ENCODE assay signal across 14 cellular contexts in genomic region chr10:46557319-46558140, GRCh38. TPM values are rescaled to one million over a fixed set of nuclear protein-coding genes. Genes with fewer than 3 reads are reported as not detected.
DNase-seq lines count a peak whose midpoint lies in the region; ATAC-seq, FAIRE-seq and TF ChIP-seq lines count a peak whose summit lies in the region.
"Had no signal": no experiment of that assay in that cellular context is flagged by ENCODE, and none has a peak within 500 bp of the region (broad histone marks: within the 10 kb centered on the region; RNA-seq: fewer than 3 reads in every experiment).

No MANE protein-coding gene starts in this region.

- intact Hi-C loops in kidney (cut with DNase I) = no loop called here

- peak overlapping the region; percentile 79 to 82 for H3K4me3 Mint-ChIP-seq in activated T-cell treated with anti-CD3 and anti-CD28 coated beads, Interleukin-2, amount 50 U/mL, for 72 hours
- H3K4me3 Mint-ChIP-seq in stimulated activated naive B cell treated with anti-CD40 and anti-IgM and Interleukin-4, amounts not matched to agents 10 μg/mL and 1 μg/mL and 100 μg/mL, for 72 hours = peak overlapping the region; percentile 75 to 85

- TF ChIP-seq CTCF in kidney (IDR thresholded peaks at IDR 0.05; ENCODE audit: borderline replicate concordance, extremely low read depth, insufficient read depth) (no peak), GM10266 (IDR thresholded peaks at IDR 0.05; ENCODE audit: control insufficient read depth, insufficient read depth, low read depth, missing control alignments) (no peak)

- peaks cover 6% of the 10 kb centered on the region for H3K4me1 Mint-ChIP-seq in activated T-cell treated with anti-CD3 and anti-CD28 coated beads, Interleukin-2, amount 50 U/mL, for 72 hours (ENCODE audit: low read depth)
- H3K4me1 Mint-ChIP-seq in stimulated activated naive B cell treated with anti-CD40 and anti-IgM and Interleukin-4, amounts not matched to agents 10 μg/mL and 1 μg/mL and 100 μg/mL, for 72 hours = peaks cover 12 to 18% of the 10 kb centered on the region in 2 donors

- no peaks in the 10 kb centered on the region for H3K9me3 Mint-ChIP-seq in activated T-cell treated with anti-CD3 and anti-CD28 coated beads, Interleukin-2, amount 50 U/mL, for 72 hours
- no peaks in the 10 kb centered on the region for H3K9me3 Mint-ChIP-seq in stimulated activated naive B cell treated with anti-CD40 and anti-IgM and Interleukin-4, amounts not matched to agents 10 μg/mL and 1 μg/mL and 100 μg/mL, for 72 hours

- no peaks in the 10 kb centered on the region for H3K36me3 ChIP-seq in kidney (ENCODE audit: control insufficient read depth in 1 of 2, insufficient read depth in 2 of 2, low read length in 2 of 2)
- H3K36me3 ChIP-seq: heart right ventricle, thyroid gland had no signal

- peak; percentile 32 for DNase-seq in NCI-H510A treated with DMSO at 0.1 percent for 48 hours (lab: John Stamatoyannopoulos, UW)
- DNase-seq in NCI-H510A (lab: John Stamatoyannopoulos, UW) = no peak
- no peak for DNase-seq in activated T-cell treated with anti-CD3 and anti-CD28 coated beads, Interleukin-2, amount 50 U/mL, for 72 hours
- DNase-seq in kidney = peak; percentile 88
- no peak for DNase-seq in stimulated activated naive B cell treated with anti-CD40 and anti-IgM and Interleukin-4, amounts not matched to agents 10 μg/mL and 1 μg/mL and 100 μg/mL, for 72 hours
- no peak for DNase-seq in NK-92 (lab: John Stamatoyannopoulos, UW; ENCODE audit: unreplicated experiment)
- DNase-seq in GM10266 (ENCODE audit: extremely low spot score) = no peak
- no peak for DNase-seq in NCI-H1105 treated with DMSO at 0.1 percent for 48 hours (lab: John Stamatoyannopoulos, UW)
- DNase-seq: ACHN, small intestine had no signal

- no peak overlapping the region for H3K27ac Mint-ChIP-seq in activated T-cell treated with anti-CD3 and anti-CD28 coated beads, Interleukin-2, amount 50 U/mL, for 72 hours
- H3K27ac Mint-ChIP-seq in stimulated activated naive B cell treated with anti-CD40 and anti-IgM and Interleukin-4, amounts not matched to agents 10 μg/mL and 1 μg/mL and 100 μg/mL, for 72 hours = peak overlapping the region; percentile 20

- no peaks in the 10 kb centered on the region for H3K27me3 Mint-ChIP-seq in activated T-cell treated with anti-CD3 and anti-CD28 coated beads, Interleukin-2, amount 50 U/mL, for 72 hours (ENCODE audit: low read depth)
- peaks cover 7 to 8% of the 10 kb centered on the region in 2 donors for H3K27me3 Mint-ChIP-seq in stimulated activated naive B cell treated with anti-CD40 and anti-IgM and Interleukin-4, amounts not matched to agents 10 μg/mL and 1 μg/mL and 100 μg/mL, for 72 hours

- no peaks in the 10 kb centered on the region for H3K36me3 Mint-ChIP-seq in activated T-cell treated with anti-CD3 and anti-CD28 coated beads, Interleukin-2, amount 50 U/mL, for 72 hours (ENCODE audit: insufficient read depth in 2 of 2)
- H3K36me3 Mint-ChIP-seq in stimulated activated naive B cell treated with anti-CD40 and anti-IgM and Interleukin-4, amounts not matched to agents 10 μg/mL and 1 μg/mL and 100 μg/mL, for 72 hours = peaks cover 0 to 4% of the 10 kb centered on the region in 2 donors

- H3K9me3 ChIP-seq in kidney (ENCODE audit: control insufficient read depth in 1 of 2, low read length in 2 of 2) = no peaks in the 10 kb centered on the region
- H3K9me3 ChIP-seq: heart right ventricle, thyroid gland had no signal

- no peak overlapping the region for H3K4me3 ChIP-seq in kidney (ENCODE audit: low read length in 2 of 2)

- H3K4me1 ChIP-seq in kidney (ENCODE audit: control insufficient read depth in 1 of 2, insufficient read depth in 1 of 2, low read depth in 1 of 2, low read length in 2 of 2) = peaks cover 0 to 2% of the 10 kb centered on the region in 2 donors

- no peak overlapping the region for H3K9ac ChIP-seq in kidney (ENCODE audit: low read length in 2 of 2)

- FAIRE-seq in kidney (lab: Jason Lieb, UNC) = no peak
- FAIRE-seq: GM18507, small intestine had no signal

- no peak overlapping the region for H3K27ac ChIP-seq in kidney (ENCODE audit: low read depth in 2 of 2, low read length in 2 of 2)
- H3K27ac ChIP-seq: heart right ventricle, thyroid gland had no signal

- no peak for ATAC-seq in activated T-cell treated with anti-CD3 and anti-CD28 coated beads, Interleukin-2, amount 50 U/mL, for 72 hours (replicated peaks in 1 of 2)
- no peak for ATAC-seq in stimulated activated naive B cell treated with anti-CD40 and anti-IgM and Interleukin-4, amounts not matched to agents 10 μg/mL and 1 μg/mL and 100 μg/mL, for 72 hours (replicated peaks)
- ATAC-seq: SK-N-SH treated with all-trans-retinoic acid at 6 μM for 48 hours had no signal

RNA-seq across cellular contexts. Expression of gene GPRIN2, which starts 1.1 kb away (rescaled TPM):
- not detected for total RNA-seq in activated T-cell treated with anti-CD3 and anti-CD28 coated beads, Interleukin-2, amount 50 U/mL, for 72 hours
- 12.6 TPM for total RNA-seq in kidney
- polyA plus RNA-seq in kidney (ENCODE audit: insufficient read depth, low read depth, low replicate concordance) = 8.5 TPM
- polyA plus RNA-seq: heart right ventricle had no signal

RNA-seq across cellular contexts. Expression of gene SYT15, which starts 21.4 kb away (rescaled TPM):
- 1 to 10 TPM in 1 of 2 donors, not detected in 1; 1.6 TPM for total RNA-seq in activated T-cell treated with anti-CD3 and anti-CD28 coated beads, Interleukin-2, amount 50 U/mL, for 72 hours
- 12.7 TPM for total RNA-seq in kidney
- polyA plus RNA-seq in kidney (ENCODE audit: insufficient read depth, low read depth, low replicate concordance) = 2.1 TPM

Comparison
In these comparisons a context has a peak if more than half of its experiments do, and no peak if none do; other contexts are left out.
1. DNase-seq: peak in NCI-H510A treated with DMSO at 0.1 percent for 48 hours (single experiment) and kidney (single experiment); none in NCI-H510A (single experiment), activated T-cell treated with anti-CD3 and anti-CD28 coated beads, Interleukin-2, amount 50 U/mL, for 72 hours (0 of 2), stimulated activated naive B cell treated with anti-CD40 and anti-IgM and Interleukin-4, amounts not matched to agents 10 μg/mL and 1 μg/mL and 100 μg/mL, for 72 hours (single experiment), NK-92 (single experiment), GM10266 (single experiment) and NCI-H1105 treated with DMSO at 0.1 percent for 48 hours (single experiment).
2. RNA of gene GPRIN2, which starts 1.1 kb away (total RNA-seq): 12.6 TPM in kidney (single experiment); not detected in activated T-cell treated with anti-CD3 and anti-CD28 coated beads, Interleukin-2, amount 50 U/mL, for 72 hours; every median in the first group is over 10 times any median in the second.